1 cellular context compared by ENCODE assay signal in genomic region chr6:36977470-36977941, GRCh38.
TF ChIP-seq lines count a peak whose summit lies in the region.

No MANE protein-coding gene starts in this region.

TF ChIP-seq in HCT116, 20 proteins besides CTCF, POLR2A, EP300 and RAD21 (continued from another document):
- TF ChIP-seq REST (IDR thresholded peaks at IDR 0.05; ENCODE audit: low read depth) (no peak), ZFX (IDR thresholded peaks at IDR 0.05) (no peak), JUND (IDR thresholded peaks at IDR 0.05) (no peak), EGR1 (IDR thresholded peaks at IDR 0.05; ENCODE audit: low read depth) (no peak)
